ENCODE assay signal across 8 cellular contexts in the genomic region with DNA sequence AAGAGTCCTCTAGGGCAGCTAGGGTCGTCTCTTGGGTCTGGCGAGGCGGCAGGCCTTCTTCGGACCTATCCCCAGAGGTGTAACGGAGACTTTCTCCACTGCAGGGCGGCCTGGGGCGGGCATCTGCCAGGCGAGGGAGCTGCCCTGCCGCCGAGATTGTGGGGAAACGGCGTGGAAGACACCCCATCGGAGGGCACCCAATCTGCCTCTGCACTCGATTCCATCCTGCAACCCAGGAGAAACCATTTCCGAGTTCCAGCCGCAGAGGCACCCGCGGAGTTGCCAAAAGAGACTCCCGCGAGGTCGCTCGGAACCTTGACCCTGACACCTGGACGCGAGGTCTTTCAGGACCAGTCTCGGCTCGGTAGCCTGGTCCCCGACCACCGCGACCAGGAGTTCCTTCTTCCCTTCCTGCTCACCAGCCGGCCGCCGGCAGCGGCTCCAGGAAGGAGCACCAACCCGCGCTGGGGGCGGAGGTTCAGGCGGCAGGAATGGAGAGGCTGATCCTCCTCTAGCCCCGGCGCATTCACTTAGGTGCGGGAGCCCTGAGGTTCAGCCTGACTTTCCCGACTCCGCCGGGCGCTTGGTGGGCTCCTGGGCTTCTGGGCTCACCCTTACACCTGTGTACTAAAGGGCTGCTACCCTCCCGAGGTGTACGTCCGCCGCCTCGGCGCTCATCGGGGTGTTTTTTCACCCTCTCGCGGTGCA. TPM values are rescaled to one million over a fixed set of nuclear protein-coding genes. Genes with fewer than 3 reads are reported as not detected.
DNase-seq lines count a peak whose midpoint lies in the region; ATAC-seq, FAIRE-seq and TF ChIP-seq lines count a peak whose summit lies in the region.

No MANE protein-coding gene starts in this region.

- intact Hi-C loops in esophagus muscularis mucosa (cut with DNase I), result no loop called here
- intact Hi-C loops in naive thymus-derived CD4-positive, alpha-beta T cell (cut with micrococcal nuclease), result no loop called here
- intact Hi-C loops in ovary (cut with DNase I), result no loop called here
- intact Hi-C loops in posterior vena cava (cut with DNase I), result loop anchor here in 1 of 2 donors (1.0 kb wide), 1 partner anchor 21 kb away; no protein-coding TSS in a partner anchor

- H3K4me3 ChIP-seq in esophagus muscularis mucosa (peak overlapping the region; percentile 39 to 51 (median 41)), ovary (no peak overlapping the region)
- no peak overlapping the region for H3K4me3 ChIP-seq in naive thymus-derived CD4-positive, alpha-beta T cell (ENCODE audit: low read length)

- H3K36me3 Mint-ChIP-seq in T-cell, result no peaks in the 10 kb centered on the region
- H3K36me3 Mint-ChIP-seq in naive thymus-derived CD4-positive, alpha-beta T cell, result no peaks in the 10 kb centered on the region

- WGBS in esophagus muscularis mucosa, result 5% methylated on average over 27 of the region's 53 CpGs
- WGBS in ovary, 3 donors, result 5 to 6% (median 6%) methylated on average over 53 of the region's 53 CpGs

- H3K27me3 Mint-ChIP-seq in T-cell, result peaks cover 66 to 84% of the 10 kb centered on the region in 2 donors
- peaks cover 69 to 87% (median 78%) of the 10 kb centered on the region in 5 donors for H3K27me3 Mint-ChIP-seq in naive thymus-derived CD4-positive, alpha-beta T cell

- peak in 2 of 4 experiments; percentile 12 to 19 for ATAC-seq in T-cell (replicated peaks in 1 of 4)
- no peak for ATAC-seq in naive thymus-derived CD4-positive, alpha-beta T cell

- no peak for FAIRE-seq in RCC 7860 (lab: Jason Lieb, UNC)

- no peak overlapping the region for H3K27ac Mint-ChIP-seq in T-cell
- H3K27ac Mint-ChIP-seq in naive thymus-derived CD4-positive, alpha-beta T cell, result no peak overlapping the region

- no peaks in the 10 kb centered on the region for H3K9me3 Mint-ChIP-seq in T-cell
- H3K9me3 Mint-ChIP-seq in naive thymus-derived CD4-positive, alpha-beta T cell, result peaks cover 0 to 2% (median 0%) of the 10 kb centered on the region in 11 donors

- H3K4me1 ChIP-seq in esophagus muscularis mucosa (peaks cover 27 to 43% (median 38%) of the 10 kb centered on the region in 4 donors), ovary (ENCODE audit: insufficient read depth) (peaks cover 3% of the 10 kb centered on the region)
- peaks cover 0 to 4% of the 10 kb centered on the region in 2 donors for H3K4me1 ChIP-seq in naive thymus-derived CD4-positive, alpha-beta T cell (ENCODE audit: control insufficient read depth in 2 of 2, insufficient read depth in 2 of 2, low read length in 2 of 2)

- H3K27me3 ChIP-seq in esophagus muscularis mucosa (peaks cover 5 to 99% (median 66%) of the 10 kb centered on the region in 4 donors), ovary (no peaks in the 10 kb centered on the region)
- peaks cover 0 to 3% of the 10 kb centered on the region in 2 donors for H3K27me3 ChIP-seq in naive thymus-derived CD4-positive, alpha-beta T cell (ENCODE audit: control insufficient read depth in 2 of 2, insufficient read depth in 2 of 2, low read length in 2 of 2)

- peaks cover 22 to 37% (median 33%) of the 10 kb centered on the region in 3 donors for H3K4me1 Mint-ChIP-seq in T-cell
- H3K4me1 Mint-ChIP-seq in naive thymus-derived CD4-positive, alpha-beta T cell, result peaks cover 11 to 33% (median 23%) of the 10 kb centered on the region in 7 donors

- peak overlapping the region in 2 of 3 donors; percentile 46 to 67 for H3K4me3 Mint-ChIP-seq in T-cell
- H3K4me3 Mint-ChIP-seq in naive thymus-derived CD4-positive, alpha-beta T cell, result peak overlapping the region; percentile 23 to 74 (median 64)

- TF ChIP-seq POLR2A in esophagus muscularis mucosa (IDR thresholded peaks at IDR 0.05; ENCODE audit: low read depth) (no peak), ovary (IDR thresholded peaks at IDR 0.05) (no peak)

- H3K9me3 ChIP-seq in esophagus muscularis mucosa (no peaks in the 10 kb centered on the region), ovary (no peaks in the 10 kb centered on the region)
- H3K9me3 ChIP-seq in naive thymus-derived CD4-positive, alpha-beta T cell (ENCODE audit: control insufficient read depth in 2 of 3, low read length in 3 of 3), result no peaks in the 10 kb centered on the region

- CTCF ChIA-PET in T-cell (lab: Charles Lee), result no interaction called here
- CTCF ChIA-PET in naive thymus-derived CD4-positive, alpha-beta T cell (lab: Charles Lee), result no interaction called here

- no peak for TF ChIP-seq EP300 in esophagus muscularis mucosa (IDR thresholded peaks at IDR 0.05)
- no peak for TF ChIP-seq EP300 in ovary (IDR thresholded peaks at IDR 0.05)

- H3K36me3 ChIP-seq in esophagus muscularis mucosa, result no peaks in the 10 kb centered on the region
- H3K36me3 ChIP-seq in naive thymus-derived CD4-positive, alpha-beta T cell (ENCODE audit: control insufficient read depth in 2 of 3, insufficient read depth in 3 of 3, low read length in 3 of 3), result no peaks in the 10 kb centered on the region
- no peaks in the 10 kb centered on the region for H3K36me3 ChIP-seq in ovary

- DNase-seq in AG08395 (ENCODE audit: low spot score), result peak; percentile 19
- DNase-seq in T-cell, result no peak
- DNase-seq in esophagus muscularis mucosa (ENCODE audit: extremely low spot score), result no peak
- DNase-seq in naive thymus-derived CD4-positive, alpha-beta T cell, result no peak
- DNase-seq in RCC 7860 (ENCODE audit: low spot score), result no peak
- no peak for DNase-seq in OCI-M1 (lab: John Stamatoyannopoulos, UW)
- no peak for DNase-seq in ovary
- DNase-seq in posterior vena cava (ENCODE audit: low spot score), result no peak

- POLR2A ChIA-PET in T-cell (lab: Charles Lee), result no interaction called here
- POLR2A ChIA-PET in naive thymus-derived CD4-positive, alpha-beta T cell (lab: Charles Lee), result interaction anchor here (0.6 kb wide), 1 partner anchor 99 kb away, joined by 4 read pairs; no protein-coding TSS in a partner anchor

- H3K27ac ChIP-seq in esophagus muscularis mucosa (replicated peaks in 1 of 4) (no peak overlapping the region), ovary (no peak overlapping the region)
- no peak overlapping the region for H3K27ac ChIP-seq in naive thymus-derived CD4-positive, alpha-beta T cell (ENCODE audit: low read depth, low read length)

- no peak for TF ChIP-seq CTCF in esophagus muscularis mucosa (IDR thresholded peaks at IDR 0.05)
- no peak for TF ChIP-seq CTCF in ovary (IDR thresholded peaks at IDR 0.05)

RNA-seq across cellular contexts. Expression of gene SIX2, which starts 8.2 kb away (rescaled TPM):
- not detected for total RNA-seq in T-cell
- 1 to 10 TPM in 3 of 4 donors, under 1 TPM in 1; under 0.01 to 1.9 (median 1.5) TPM for total RNA-seq in esophagus muscularis mucosa
- not detected for total RNA-seq in naive thymus-derived CD4-positive, alpha-beta T cell
- polyA plus RNA-seq in naive thymus-derived CD4-positive, alpha-beta T cell, result not detected
- total RNA-seq in ovary, result under 1 TPM in 4 of 7 donors, not detected in 3; 0.13 to 0.46 (median 0.16) TPM
- polyA plus RNA-seq in ovary, result under 1 TPM; 0.06 to 0.18 TPM
- total RNA-seq in posterior vena cava, result 1 to 10 TPM in 1 of 2 donors, under 1 TPM in 1; 0.33 to 1.3 TPM

RNA-seq across cellular contexts. Expression of gene SIX3, which starts 59.6 kb away (rescaled TPM):
- total RNA-seq in T-cell (under 1 TPM in 1 of 5 donors, not detected in 4; 0.23 TPM), esophagus muscularis mucosa (under 1 TPM; 0.11 to 0.42 (median 0.18) TPM), ovary (not detected), posterior vena cava (not detected)
- not detected for total RNA-seq in naive thymus-derived CD4-positive, alpha-beta T cell
- not detected for polyA plus RNA-seq in naive thymus-derived CD4-positive, alpha-beta T cell
- polyA plus RNA-seq in ovary, result not detected

Comparison
In these comparisons a context has a peak if more than half of its experiments do, and no peak if none do; other contexts are left out.
1. H3K4me3 ChIP-seq: peak in esophagus muscularis mucosa (4 of 4); none in naive thymus-derived CD4-positive, alpha-beta T cell (single experiment) and ovary (single experiment).